25 cellular contexts compared by ENCODE assay signal in genomic region chr1:226474443-226475111, GRCh38.
DNase-seq lines count a peak whose midpoint lies in the region; ATAC-seq and TF ChIP-seq lines count a peak whose summit lies in the region.
"Had no signal": no experiment of that assay in that cellular context is flagged by ENCODE, and none has a peak within 500 bp of the region (broad histone marks: within the 10 kb centered on the region; RNA-seq: fewer than 3 reads in every experiment).

No MANE protein-coding gene starts in this region.

- CTCF ChIA-PET in WTC11 (lab: Charles Lee) = interaction anchor here (0.5 to 4.2 kb wide), 17 partner anchors 15 to 373 kb away, joined by 3 to 29 read pairs (median 4); partner anchors contain the start of genes PARP1 and STUM

- H3K36me3 Mint-ChIP-seq in WTC11 (no peaks in the 10 kb centered on the region), neural progenitor cell (no peaks in the 10 kb centered on the region)
- H3K36me3 Mint-ChIP-seq: CD4-positive, CD25-positive, alpha-beta regulatory T cell had no signal

- peak overlapping the region; percentile 40 for H3K4me2 ChIP-seq in neural progenitor cell

- TF ChIP-seq POLR2A in upper lobe of left lung (IDR thresholded peaks at IDR 0.05) = no peak

- TF ChIP-seq EP300 in upper lobe of left lung (IDR thresholded peaks at IDR 0.05) = no peak

- H3K4me3 Mint-ChIP-seq in WTC11 (no peak overlapping the region), neural progenitor cell (peak overlapping the region; percentile 14)
- H3K4me3 Mint-ChIP-seq: CD4-positive, CD25-positive, alpha-beta regulatory T cell; nephron had no signal

- no peaks in the 10 kb centered on the region for H4K20me1 ChIP-seq in neural progenitor cell (ENCODE audit: low read depth)

- H3K27me3 Mint-ChIP-seq in WTC11 (ENCODE audit: low read depth) = peaks cover 8% of the 10 kb centered on the region; the same call in 1 of the 2 replicates
- peaks cover 11% of the 10 kb centered on the region for H3K27me3 Mint-ChIP-seq in neural progenitor cell (ENCODE audit: insufficient read depth, low read depth)

- H3K4me3 ChIP-seq in neural progenitor cell = no peak overlapping the region
- H3K4me3 ChIP-seq in upper lobe of left lung = no peak overlapping the region
- H3K4me3 ChIP-seq: esophagus muscularis mucosa, gastrocnemius medialis, prostate gland, thoracic aorta had no signal

- H3K4me1 ChIP-seq in neural progenitor cell (peaks cover 22% of the 10 kb centered on the region), upper lobe of left lung (peaks cover 0 to 4% (median 0%) of the 10 kb centered on the region in 4 donors)
- H3K4me1 ChIP-seq: esophagus muscularis mucosa, gastrocnemius medialis, prostate gland had no signal

- peaks cover 9% of the 10 kb centered on the region for H3F3A ChIP-seq in neural progenitor cell (ENCODE audit: low read depth)

- H3K27ac Mint-ChIP-seq in WTC11 (no peak overlapping the region), neural progenitor cell (peak overlapping the region; percentile 84)

- POLR2A ChIA-PET in WTC11 (lab: Charles Lee) = no interaction called here

- no peak overlapping the region for H3K9ac ChIP-seq in neural progenitor cell

- no peak overlapping the region for H2AFZ ChIP-seq in neural progenitor cell (replicated peaks)

- TF ChIP-seq CTCF in WTC11 (IDR thresholded peaks at IDR 0.05) (no peak), neural progenitor cell (IDR thresholded peaks at IDR 0.05) (no peak), upper lobe of left lung (IDR thresholded peaks at IDR 0.05) (no peak)

- H3K79me2 ChIP-seq in neural progenitor cell (ENCODE audit: low read depth) = no peaks in the 10 kb centered on the region

- peak; percentile 47 for DNase-seq in SIG-M5 treated with dmso at 0.1 percent for 504 hours (lab: John Stamatoyannopoulos, UW; ENCODE audit: unreplicated experiment)
- DNase-seq in SIG-M5 (lab: John Stamatoyannopoulos, UW) = no peak
- peak; percentile 24 for DNase-seq in NCI-H146 treated with DMSO at 0.1 percent for 48 hours (lab: John Stamatoyannopoulos, UW; ENCODE audit: unreplicated experiment)
- peak; percentile 26 for DNase-seq in WTC11 (ENCODE audit: low spot score)
- DNase-seq in neural progenitor cell (ENCODE audit: low spot score) = peak; percentile 18
- DNase-seq in upper lobe of left lung = no peak
- DNase-seq: activated CD4-positive, alpha-beta T cell treated with anti-CD3 and anti-CD28 coated beads, Interleukin-2, amount 50 U/mL, for 1 hour; activated CD8-positive, alpha-beta memory T cell treated with anti-CD3 and anti-CD28 coated beads, Interleukin-2, amount 50 U/mL, for 4 hours; activated effector memory CD4-positive, alpha-beta T cell treated with Interleukin-2 at 50 U/mL for 16 hours; CD4-positive, CD25-positive, alpha-beta regulatory T cell; DMS153; effector memory CD4-positive, alpha-beta T cell; gastrocnemius medialis; GF-D8; HCEC 1CT; Kasumi-1; midbrain; NCI-H1436 treated with DMSO at 0.1 percent for 48 hours; stimulated activated CD4-positive, alpha-beta T cell treated with anti-CD3 and anti-CD28 coated beads, Interleukin-2, amount 100 ng/mL, for 24 hours had no signal

- peaks cover 22% of the 10 kb centered on the region for H3K27me3 ChIP-seq in neural progenitor cell
- H3K27me3 ChIP-seq in upper lobe of left lung = no peaks in the 10 kb centered on the region
- H3K27me3 ChIP-seq: esophagus muscularis mucosa, gastrocnemius medialis had no signal

- H3K36me3 ChIP-seq in neural progenitor cell (no peaks in the 10 kb centered on the region), upper lobe of left lung (no peaks in the 10 kb centered on the region)
- H3K36me3 ChIP-seq: esophagus muscularis mucosa, gastrocnemius medialis, prostate gland, thoracic aorta had no signal

- H3K4me1 Mint-ChIP-seq in WTC11 (peaks cover 17% of the 10 kb centered on the region), neural progenitor cell (peaks cover 27% of the 10 kb centered on the region)
- H3K4me1 Mint-ChIP-seq: CD4-positive, CD25-positive, alpha-beta regulatory T cell had no signal

- H3K9me3 Mint-ChIP-seq in WTC11 = no peaks in the 10 kb centered on the region; the same call in 1 of the 2 replicates
- no peaks in the 10 kb centered on the region for H3K9me3 Mint-ChIP-seq in neural progenitor cell
- H3K9me3 Mint-ChIP-seq: nephron had no signal

- WGBS in upper lobe of left lung, 2 donors = 81 to 82% methylated on average over 5 of the region's 5 CpGs

- ATAC-seq in WTC11 (peak; percentile 92), HG02885 (IDR thresholded peaks at IDR 0.05; ENCODE audit: poor library complexity, unreplicated experiment) (no peak), HG02763 (IDR thresholded peaks at IDR 0.05; ENCODE audit: unreplicated experiment) (no peak), upper lobe of left lung (ENCODE audit: low FRiP score in 2 of 2) (no peak)
- ATAC-seq: gastrocnemius medialis had no signal

- no peaks in the 10 kb centered on the region for H3K9me3 ChIP-seq in neural progenitor cell (ENCODE audit: low read depth)
- no peaks in the 10 kb centered on the region for H3K9me3 ChIP-seq in upper lobe of left lung
- H3K9me3 ChIP-seq: esophagus muscularis mucosa, gastrocnemius medialis, prostate gland, thoracic aorta had no signal

- H3K27ac ChIP-seq in neural progenitor cell (no peak overlapping the region), upper lobe of left lung (no peak overlapping the region)
- H3K27ac ChIP-seq: esophagus muscularis mucosa, gastrocnemius medialis, prostate gland, thoracic aorta had no signal

TF ChIP-seq in WTC11, 78 proteins besides CTCF, POLR2A, EP300 and RAD21:
- TF ChIP-seq ZNF317 (CRISPR knock-in tag; IDR thresholded peaks at IDR 0.05; ENCODE audit: borderline replicate concordance, low read depth) = no peak
- peak; percentile 42; the same call in 1 of the 2 replicates for TF ChIP-seq PRDM15 (CRISPR knock-in tag; IDR thresholded peaks at IDR 0.05)
- TF ChIP-seq GTF2I (CRISPR knock-in tag; conservative IDR thresholded peaks at IDR 0.05) = no peak
- TF ChIP-seq ZNF121 (CRISPR knock-in tag; IDR thresholded peaks at IDR 0.05) = no peak

Comparison
In these comparisons a context has a peak if more than half of its experiments do, and no peak if none do; other contexts are left out.
1. DNase-seq: peak in SIG-M5 treated with dmso at 0.1 percent for 504 hours (single experiment), NCI-H146 treated with DMSO at 0.1 percent for 48 hours (single experiment), WTC11 (single experiment) and neural progenitor cell (single experiment); none in SIG-M5 (single experiment) and upper lobe of left lung (0 of 2).